24 cellular contexts compared by ENCODE assay signal in the genomic region with DNA sequence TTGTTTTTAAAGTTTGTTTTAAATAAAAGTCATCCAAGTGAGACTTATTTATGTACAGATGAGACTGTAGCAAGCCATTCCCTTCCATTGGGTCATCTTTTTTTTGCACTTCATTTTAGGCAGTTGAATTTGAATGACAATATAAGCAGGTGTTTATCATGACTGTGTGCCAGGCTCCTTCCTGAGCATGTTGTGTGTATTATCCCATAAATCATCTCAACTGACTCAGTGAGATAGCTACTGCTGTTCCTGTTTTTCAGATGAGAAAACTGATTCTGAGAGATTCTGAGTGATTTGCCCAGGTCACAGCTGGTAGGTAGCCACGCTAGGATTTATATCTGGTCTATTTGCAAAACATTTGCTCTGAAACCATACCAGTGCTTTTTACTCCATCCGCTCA.
DNase-seq lines count a peak whose midpoint lies in the region; ATAC-seq and TF ChIP-seq lines count a peak whose summit lies in the region.
"Had no signal": no experiment of that assay in that cellular context is flagged by ENCODE, and none has a peak within 500 bp of the region (broad histone marks: within the 10 kb centered on the region; RNA-seq: fewer than 3 reads in every experiment).

No MANE protein-coding gene starts in this region.

- H3K36me3 Mint-ChIP-seq in stimulated activated memory B cell treated with anti-CD40 and anti-IgM and Interleukin-4, amounts not matched to agents 10 μg/mL and 1 μg/mL and 100 μg/mL, for 72 hours, result peaks cover 13% of the 10 kb centered on the region
- H3K36me3 Mint-ChIP-seq: activated CD4-positive, alpha-beta memory T cell treated with anti-CD3 and anti-CD28 coated beads for 36 hours had no signal

- H3K27ac ChIP-seq in VCaP, result peak overlapping the region; percentile 52
- H3K27ac ChIP-seq: left ventricle myocardium inferior had no signal

- ATAC-seq in GM19452 (IDR thresholded peaks at IDR 0.05; ENCODE audit: unreplicated experiment), result no peak
- no peak for ATAC-seq in stimulated activated memory B cell treated with anti-CD40 and anti-IgM and Interleukin-4, amounts not matched to agents 10 μg/mL and 1 μg/mL and 100 μg/mL, for 72 hours
- ATAC-seq in HG02798 (IDR thresholded peaks at IDR 0.05; ENCODE audit: poor library complexity, unreplicated experiment), result no peak
- ATAC-seq: T-helper 17 cell had no signal

- TF ChIP-seq CTCF in VCaP (conservative IDR thresholded peaks at IDR 0.05), result no peak

- no peaks in the 10 kb centered on the region for H3K9me3 Mint-ChIP-seq in stimulated activated memory B cell treated with anti-CD40 and anti-IgM and Interleukin-4, amounts not matched to agents 10 μg/mL and 1 μg/mL and 100 μg/mL, for 72 hours
- H3K9me3 Mint-ChIP-seq: activated CD4-positive, alpha-beta memory T cell treated with anti-CD3 and anti-CD28 coated beads for 36 hours; activated naive CD4-positive, alpha-beta T cell treated with anti-CD3 and anti-CD28 coated beads for 36 hours; activated T-helper 1 cell treated with anti-CD3 and anti-CD28 coated beads, Interleukin-12 subunit alpha, Interleukin-12 subunit beta, Interleukin-2, Interleukin-4 antibody, amounts not matched to agents 30 ng/mL and 10 ng/mL and 1 ng/mL, durations not matched to agents 14 hours and 24 hours and 36 hours; CD14-positive monocyte; naive B cell; stimulated activated naive CD8-positive, alpha-beta T cell treated with anti-CD3 and anti-CD28 coated beads, Interleukin-15, Interleukin-2, amounts not matched to agents 100 ng/mL and 50 ng/mL, for 24 hours had no signal

- no peaks in the 10 kb centered on the region for H3K4me1 Mint-ChIP-seq in stimulated activated memory B cell treated with anti-CD40 and anti-IgM and Interleukin-4, amounts not matched to agents 10 μg/mL and 1 μg/mL and 100 μg/mL, for 72 hours
- H3K4me1 Mint-ChIP-seq: CD14-positive monocyte, naive B cell, T-helper 17 cell had no signal

- H3K4me3 Mint-ChIP-seq in stimulated activated memory B cell treated with anti-CD40 and anti-IgM and Interleukin-4, amounts not matched to agents 10 μg/mL and 1 μg/mL and 100 μg/mL, for 72 hours, result no peak overlapping the region
- H3K4me3 Mint-ChIP-seq: activated CD4-positive, alpha-beta memory T cell treated with anti-CD3 and anti-CD28 coated beads for 36 hours; activated naive CD4-positive, alpha-beta T cell treated with anti-CD3 and anti-CD28 coated beads for 36 hours; activated T-helper 1 cell treated with anti-CD3 and anti-CD28 coated beads, Interleukin-12 subunit alpha, Interleukin-12 subunit beta, Interleukin-2, Interleukin-4 antibody, amounts not matched to agents 30 ng/mL and 10 ng/mL and 1 ng/mL, durations not matched to agents 14 hours and 24 hours and 36 hours; CD14-positive monocyte; naive B cell; stimulated activated naive CD8-positive, alpha-beta T cell treated with anti-CD3 and anti-CD28 coated beads, Interleukin-15, Interleukin-2, amounts not matched to agents 100 ng/mL and 50 ng/mL, for 24 hours; T-helper 17 cell had no signal

- H3K27me3 Mint-ChIP-seq in stimulated activated memory B cell treated with anti-CD40 and anti-IgM and Interleukin-4, amounts not matched to agents 10 μg/mL and 1 μg/mL and 100 μg/mL, for 72 hours, result no peaks in the 10 kb centered on the region
- H3K27me3 Mint-ChIP-seq: activated CD4-positive, alpha-beta memory T cell treated with anti-CD3 and anti-CD28 coated beads for 36 hours; naive B cell; stimulated activated naive CD8-positive, alpha-beta T cell treated with anti-CD3 and anti-CD28 coated beads, Interleukin-15, Interleukin-2, amounts not matched to agents 100 ng/mL and 50 ng/mL, for 24 hours; T-helper 17 cell had no signal

- in situ Hi-C loops in KBM-7 (cut with MboI; ENCODE audit: low pct_unique_long_range_greater_than_20kb, low sequenced_read_pairs), result no loop called here

- H3K27ac Mint-ChIP-seq in stimulated activated memory B cell treated with anti-CD40 and anti-IgM and Interleukin-4, amounts not matched to agents 10 μg/mL and 1 μg/mL and 100 μg/mL, for 72 hours, result no peak overlapping the region
- H3K27ac Mint-ChIP-seq: activated CD4-positive, alpha-beta memory T cell treated with anti-CD3 and anti-CD28 coated beads for 36 hours; activated naive CD4-positive, alpha-beta T cell treated with anti-CD3 and anti-CD28 coated beads for 36 hours; activated T-helper 1 cell treated with anti-CD3 and anti-CD28 coated beads, Interleukin-12 subunit alpha, Interleukin-12 subunit beta, Interleukin-2, Interleukin-4 antibody, amounts not matched to agents 30 ng/mL and 10 ng/mL and 1 ng/mL, durations not matched to agents 14 hours and 24 hours and 36 hours; CD14-positive monocyte; naive B cell; stimulated activated naive CD8-positive, alpha-beta T cell treated with anti-CD3 and anti-CD28 coated beads, Interleukin-15, Interleukin-2, amounts not matched to agents 100 ng/mL and 50 ng/mL, for 24 hours had no signal

- DNase-seq in KBM-7 (peak; percentile 8), NCI-H1105 treated with DMSO at 0.1 percent for 48 hours (lab: John Stamatoyannopoulos, UW) (peak; percentile 49), NCI-H2081 treated with DMSO at 0.1 percent for 48 hours (lab: John Stamatoyannopoulos, UW) (peak; percentile 61), HCEC 1CT (no peak)
- DNase-seq: activated CD4-positive, alpha-beta memory T cell treated with anti-CD3 and anti-CD28 coated beads for 36 hours; activated CD4-positive, CD25-positive, alpha-beta regulatory T cell treated with anti-CD3 and anti-CD28 coated beads, Interleukin-2, amount 50 U/mL, for 72 hours; activated CD8-positive, alpha-beta memory T cell treated with anti-CD3 and anti-CD28 coated beads, Interleukin-2, amount 50 U/mL, for 4 hours; activated naive CD4-positive, alpha-beta T cell treated with anti-CD3 and anti-CD28 coated beads for 36 hours; amniotic stem cell; IMR-90; islet precursor cell; left ventricle myocardium inferior; naive B cell; NCI-H187 treated with DMSO at 0.1 percent for 48 hours; NCI-H524 treated with DMSO at 0.1 percent for 48 hours; SK-N-SH; T-helper 17 cell had no signal
